Comparison of ENCODE assay signal across 8 cellular contexts in genomic region chr3:138434276-138434874, GRCh38. TPM values are rescaled to one million over a fixed set of nuclear protein-coding genes. Genes with fewer than 3 reads are reported as not detected.
DNase-seq lines count a peak whose midpoint lies in the region; ATAC-seq and TF ChIP-seq lines count a peak whose summit lies in the region.

A gene with protein sequence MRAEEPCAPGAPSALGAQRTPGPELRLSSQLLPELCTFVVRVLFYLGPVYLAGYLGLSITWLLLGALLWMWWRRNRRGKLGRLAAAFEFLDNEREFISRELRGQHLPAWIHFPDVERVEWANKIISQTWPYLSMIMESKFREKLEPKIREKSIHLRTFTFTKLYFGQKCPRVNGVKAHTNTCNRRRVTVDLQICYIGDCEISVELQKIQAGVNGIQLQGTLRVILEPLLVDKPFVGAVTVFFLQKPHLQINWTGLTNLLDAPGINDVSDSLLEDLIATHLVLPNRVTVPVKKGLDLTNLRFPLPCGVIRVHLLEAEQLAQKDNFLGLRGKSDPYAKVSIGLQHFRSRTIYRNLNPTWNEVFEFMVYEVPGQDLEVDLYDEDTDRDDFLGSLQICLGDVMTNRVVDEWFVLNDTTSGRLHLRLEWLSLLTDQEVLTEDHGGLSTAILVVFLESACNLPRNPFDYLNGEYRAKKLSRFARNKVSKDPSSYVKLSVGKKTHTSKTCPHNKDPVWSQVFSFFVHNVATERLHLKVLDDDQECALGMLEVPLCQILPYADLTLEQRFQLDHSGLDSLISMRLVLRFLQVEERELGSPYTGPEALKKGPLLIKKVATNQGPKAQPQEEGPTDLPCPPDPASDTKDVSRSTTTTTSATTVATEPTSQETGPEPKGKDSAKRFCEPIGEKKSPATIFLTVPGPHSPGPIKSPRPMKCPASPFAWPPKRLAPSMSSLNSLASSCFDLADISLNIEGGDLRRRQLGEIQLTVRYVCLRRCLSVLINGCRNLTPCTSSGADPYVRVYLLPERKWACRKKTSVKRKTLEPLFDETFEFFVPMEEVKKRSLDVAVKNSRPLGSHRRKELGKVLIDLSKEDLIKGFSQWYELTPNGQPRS (plus strand): TSS chr3:138434616. CDS start chr3:138434799, 183 bp downstream.

- no peak within 1 kb of the TSS for H3K27ac ChIP-seq in colonic mucosa

- no peaks in the 10 kb centered on the region for H3K36me3 ChIP-seq in colonic mucosa

- TF ChIP-seq CTCF in NB4 (IDR thresholded peaks at IDR 0.05; ENCODE audit: low read depth, low read length) (no peak), colonic mucosa (IDR thresholded peaks at IDR 0.05) (no peak)

- ATAC-seq in HG02840 (IDR thresholded peaks at IDR 0.05; ENCODE audit: low FRiP score, unreplicated experiment), result no peak
- ATAC-seq in HG02884 (IDR thresholded peaks at IDR 0.05; ENCODE audit: unreplicated experiment), result no peak

- peaks cover 3% of the 10 kb centered on the region for H3K4me1 ChIP-seq in colonic mucosa

- no peak within 1 kb of the TSS for H3K9ac ChIP-seq in colonic mucosa (ENCODE audit: low read depth in 2 of 2, low read length in 2 of 2)

- DNase-seq in EL (peak; percentile 67), NB4 (ENCODE audit: low read depth) (peak; percentile 84), UCSD-AML1 (lab: John Stamatoyannopoulos, UW; ENCODE audit: unreplicated experiment) (peak; percentile 67), colonic mucosa (peak; percentile 83), left kidney (ENCODE audit: low read depth, low spot score) (peak; percentile 88)
- DNase-seq in stimulated activated CD4-positive, alpha-beta T cell treated with anti-CD3 and anti-CD28 coated beads, Interleukin-12 subunit alpha, Interleukin-12 subunit beta, amount 100 ng/mL, for 4 hours, result peak; percentile 48

- intact Hi-C loops in colonic mucosa (cut with DNase I), result no loop called here

- H3K27me3 ChIP-seq in colonic mucosa, result peaks cover 22% of the 10 kb centered on the region

- no peaks in the 10 kb centered on the region for H3K9me3 ChIP-seq in colonic mucosa

- H3K4me3 ChIP-seq in NB4 (ENCODE audit: low read depth, low read length) (peak within 1 kb of the TSS; percentile 17), colonic mucosa (peak within 1 kb of the TSS; percentile 57)

- TF ChIP-seq POLR2A in NB4 (IDR thresholded peaks at IDR 0.05; ENCODE audit: extremely low read depth, insufficient read length), result no peak

RNA-seq across cellular contexts. Expression of the gene that starts here (rescaled TPM):
- total RNA-seq in colonic mucosa, result 1 to 10 TPM in 1 of 2 donors, under 1 TPM in 1; 0.89 to 1.2 TPM
